Comparison of ENCODE assay signal across 8 cellular contexts in genomic region chr5:344668-345067, GRCh38.
"Had no signal": no experiment of that assay in that cellular context is flagged by ENCODE, and none has a peak within 500 bp of the region (broad histone marks: within the 10 kb centered on the region; RNA-seq: fewer than 3 reads in every experiment).

No MANE protein-coding gene starts in this region.

- H3K27me3 ChIP-seq: colonic mucosa, right lobe of liver had no signal

- H3K4me3 Mint-ChIP-seq: nephron progenitor cell, WTC11 had no signal

- H3K36me3 Mint-ChIP-seq: WTC11 had no signal

- ATAC-seq: gastrocnemius medialis had no signal

- H3K36me3 ChIP-seq: colonic mucosa, gastrocnemius medialis, heart right ventricle, right lobe of liver had no signal

- H3K9me3 ChIP-seq: colonic mucosa, gastrocnemius medialis, psoas muscle, right lobe of liver had no signal

- H3K9me3 Mint-ChIP-seq: WTC11 had no signal

- DNase-seq: effector CD4-positive, alpha-beta T cell; gastrocnemius medialis had no signal

- H3K27ac Mint-ChIP-seq: nephron progenitor cell, WTC11 had no signal

- H3K27ac ChIP-seq: colonic mucosa, gastrocnemius medialis, heart right ventricle, psoas muscle, right lobe of liver had no signal

- H3K4me1 ChIP-seq: colonic mucosa, gastrocnemius medialis, psoas muscle, right lobe of liver had no signal
